Comparison of ENCODE assay signal across 1 cellular context in genomic region chr15:64072812-64073211, GRCh38.
TF ChIP-seq lines count a peak whose summit lies in the region.

No MANE protein-coding gene starts in this region.

TF ChIP-seq in liver, 16 proteins besides CTCF, POLR2A, EP300 and RAD21:
- TF ChIP-seq REST (IDR thresholded peaks at IDR 0.05) (peak; percentile 77), NR2F2 (IDR thresholded peaks at IDR 0.05) (peak; percentile 82), JUND (IDR thresholded peaks at IDR 0.05) (peak; percentile 78 to 95), HNF4A (conservative IDR thresholded peaks at IDR 0.05) (peak; percentile 91), YY1 (IDR thresholded peaks at IDR 0.05) (peak; percentile 70), GABPA (IDR thresholded peaks at IDR 0.05 in 1 of 2, conservative IDR thresholded peaks at IDR 0.05 in 1 of 2) (no peak), ZBTB33 (IDR thresholded peaks at IDR 0.05) (peak; percentile 94), SP1 (IDR thresholded peaks at IDR 0.05) (peak; percentile 100), MAX (IDR thresholded peaks at IDR 0.05) (peak; percentile 91), FOXA2 (IDR thresholded peaks at IDR 0.05) (peak; percentile 96), RXRA (IDR thresholded peaks at IDR 0.05) (peak; percentile 97 to 98), HNF4G (IDR thresholded peaks at IDR 0.05) (peak; percentile 80), EGR1 (IDR thresholded peaks at IDR 0.05; ENCODE audit: low read depth in 2 of 2) (peak; percentile 88 to 92), ATF3 (IDR thresholded peaks at IDR 0.05) (peak; percentile 79), TAF1 (conservative IDR thresholded peaks at IDR 0.05) (peak; percentile 47), FOXA1 (IDR thresholded peaks at IDR 0.05) (peak; percentile 95)
